21 cellular contexts compared by ENCODE assay signal in genomic region chr12:79423560-79423959, GRCh38.
DNase-seq lines count a peak whose midpoint lies in the region; ATAC-seq and TF ChIP-seq lines count a peak whose summit lies in the region.
"Had no signal": no experiment of that assay in that cellular context is flagged by ENCODE, and none has a peak within 500 bp of the region (broad histone marks: within the 10 kb centered on the region; RNA-seq: fewer than 3 reads in every experiment).

No MANE protein-coding gene starts in this region.

- H3K9me2 ChIP-seq in SK-N-SH: no peaks in the 10 kb centered on the region

- no peak overlapping the region for H3K27ac Mint-ChIP-seq in activated naive CD4-positive, alpha-beta T cell treated with anti-CD3 and anti-CD28 coated beads for 36 hours
- H3K27ac Mint-ChIP-seq: activated naive CD8-positive, alpha-beta T cell treated with anti-CD3 and anti-CD28 coated beads, Interleukin-2, amount 10 ng/mL, durations not matched to agents 7 days and 5 days; activated T-helper 1 cell treated with anti-CD3 and anti-CD28 coated beads, Interleukin-12 subunit alpha, Interleukin-12 subunit beta, Interleukin-2, Interleukin-4 antibody, amounts not matched to agents 30 ng/mL and 10 ng/mL and 1 ng/mL, durations not matched to agents 14 hours and 24 hours and 36 hours; T-cell had no signal

- no peaks in the 10 kb centered on the region for H3K27me3 ChIP-seq in SK-N-SH (ENCODE audit: insufficient read depth)
- no peaks in the 10 kb centered on the region for H3K27me3 ChIP-seq in osteoblast (ENCODE audit: insufficient read depth, low read length)
- H3K27me3 ChIP-seq in vagina: no peaks in the 10 kb centered on the region
- H3K27me3 ChIP-seq: gastrocnemius medialis, transverse colon had no signal

- ATAC-seq in SK-N-SH treated with all-trans-retinoic acid at 6 μM for 48 hours (no peak), GM19463 (IDR thresholded peaks at IDR 0.05; ENCODE audit: unreplicated experiment) (no peak)
- ATAC-seq: gastrocnemius medialis, T-cell had no signal

- peaks cover 28% of the 10 kb centered on the region for H3F3A ChIP-seq in SK-N-SH (replicated peaks; ENCODE audit: insufficient read depth)

- H3K36me3 ChIP-seq in SK-N-SH (replicated peaks in 1 of 2; ENCODE audit: control insufficient read depth in 1 of 2, insufficient read depth in 2 of 2, low read length in 1 of 2): no peaks in the 10 kb centered on the region
- no peaks in the 10 kb centered on the region for H3K36me3 ChIP-seq in osteoblast (ENCODE audit: insufficient read depth, low read length)
- H3K36me3 ChIP-seq in vagina: no peaks in the 10 kb centered on the region
- H3K36me3 ChIP-seq: gastrocnemius medialis, pancreas, transverse colon had no signal

- CTCF ChIA-PET in SK-N-SH (lab: Yijun Ruan, JAX): no interaction called here
- CTCF ChIA-PET in activated naive CD4-positive, alpha-beta T cell treated with anti-CD3 and anti-CD28 coated beads for 36 hours (lab: Charles Lee): no interaction called here

- no peak for TF ChIP-seq POLR2A in vagina (IDR thresholded peaks at IDR 0.05)

- no peaks in the 10 kb centered on the region for H3K79me2 ChIP-seq in SK-N-SH (ENCODE audit: insufficient read depth)
- no peaks in the 10 kb centered on the region for H3K79me2 ChIP-seq in osteoblast (ENCODE audit: insufficient read depth, low read length)

- H3K9me3 Mint-ChIP-seq in activated naive CD4-positive, alpha-beta T cell treated with anti-CD3 and anti-CD28 coated beads for 36 hours: no peaks in the 10 kb centered on the region
- H3K9me3 Mint-ChIP-seq: activated naive CD8-positive, alpha-beta T cell treated with anti-CD3 and anti-CD28 coated beads, Interleukin-2, amount 10 ng/mL, durations not matched to agents 7 days and 5 days; activated T-helper 1 cell treated with anti-CD3 and anti-CD28 coated beads, Interleukin-12 subunit alpha, Interleukin-12 subunit beta, Interleukin-2, Interleukin-4 antibody, amounts not matched to agents 30 ng/mL and 10 ng/mL and 1 ng/mL, durations not matched to agents 14 hours and 24 hours and 36 hours; T-cell had no signal

- H3K9ac ChIP-seq in SK-N-SH: peak overlapping the region; percentile 32

- no peak for TF ChIP-seq EP300 in SK-N-SH (IDR thresholded peaks at IDR 0.05; ENCODE audit: borderline replicate concordance in 1 of 2, low read depth in 1 of 2, low read length in 1 of 2)

- TF ChIP-seq RAD21 in SK-N-SH (IDR thresholded peaks at IDR 0.05; ENCODE audit: low read length): no peak

- intact Hi-C loops in vagina (cut with DNase I): no loop called here
- intact Hi-C loops in activated naive CD4-positive, alpha-beta T cell treated with anti-CD3 and anti-CD28 coated beads for 36 hours (cut with micrococcal nuclease): loop anchor here (5.0 kb wide), 1 partner anchor 314 kb away; no protein-coding TSS in a partner anchor

- H3K27ac ChIP-seq in SK-N-SH (ENCODE audit: low read depth in 2 of 2, low read length in 1 of 2): peak overlapping the region in 1 of 2 experiments; percentile 90; a peak in 2 of 4 replicates
- H3K27ac ChIP-seq in osteoblast (ENCODE audit: low read depth, low read length): peak overlapping the region; percentile 94
- peak overlapping the region; percentile 6 for H3K27ac ChIP-seq in vagina
- H3K27ac ChIP-seq: C4-2B, gastrocnemius medialis had no signal

- POLR2A ChIA-PET in SK-N-SH (lab: Yijun Ruan, JAX): no interaction called here

- no peaks in the 10 kb centered on the region for H3K4me1 Mint-ChIP-seq in activated naive CD4-positive, alpha-beta T cell treated with anti-CD3 and anti-CD28 coated beads for 36 hours (ENCODE audit: low read depth)
- H3K4me1 Mint-ChIP-seq: activated naive CD8-positive, alpha-beta T cell treated with anti-CD3 and anti-CD28 coated beads, Interleukin-2, amount 10 ng/mL, durations not matched to agents 7 days and 5 days; T-cell had no signal

- no peak overlapping the region for H2AFZ ChIP-seq in SK-N-SH (ENCODE audit: low read depth)
- no peak overlapping the region for H2AFZ ChIP-seq in osteoblast (ENCODE audit: low read length)

- no peaks in the 10 kb centered on the region for H3K27me3 Mint-ChIP-seq in activated naive CD4-positive, alpha-beta T cell treated with anti-CD3 and anti-CD28 coated beads for 36 hours (ENCODE audit: low read depth)
- H3K27me3 Mint-ChIP-seq: T-cell had no signal

- peaks cover 0 to 41% of the 10 kb centered on the region in 2 experiments; a peak in 3 of 4 replicates for H3K4me1 ChIP-seq in SK-N-SH (ENCODE audit: control insufficient read depth in 1 of 2, insufficient read depth in 2 of 2, low read depth in 1 of 2, low read length in 1 of 2)
- peaks cover 62% of the 10 kb centered on the region for H3K4me1 ChIP-seq in osteoblast (ENCODE audit: insufficient read depth, low read length)
- H3K4me1 ChIP-seq in vagina: peaks cover 26% of the 10 kb centered on the region
- H3K4me1 ChIP-seq: gastrocnemius medialis had no signal

- H3K9me3 ChIP-seq in SK-N-SH (no peaks in the 10 kb centered on the region), osteoblast (ENCODE audit: low read depth, low read length) (no peaks in the 10 kb centered on the region), vagina (no peaks in the 10 kb centered on the region)
- H3K9me3 ChIP-seq: gastrocnemius medialis, pancreas, transverse colon had no signal

- H3K4me3 Mint-ChIP-seq in activated naive CD4-positive, alpha-beta T cell treated with anti-CD3 and anti-CD28 coated beads for 36 hours: no peak overlapping the region
- H3K4me3 Mint-ChIP-seq: activated naive CD8-positive, alpha-beta T cell treated with anti-CD3 and anti-CD28 coated beads, Interleukin-2, amount 10 ng/mL, durations not matched to agents 7 days and 5 days; activated T-helper 1 cell treated with anti-CD3 and anti-CD28 coated beads, Interleukin-12 subunit alpha, Interleukin-12 subunit beta, Interleukin-2, Interleukin-4 antibody, amounts not matched to agents 30 ng/mL and 10 ng/mL and 1 ng/mL, durations not matched to agents 14 hours and 24 hours and 36 hours; T-cell had no signal

- no peak for TF ChIP-seq CTCF in SK-N-SH (IDR thresholded peaks at IDR 0.05)
- no peak for TF ChIP-seq CTCF in osteoblast (IDR thresholded peaks at IDR 0.05; ENCODE audit: extremely low read depth, low read depth, low read length)
- no peak for TF ChIP-seq CTCF in vagina (IDR thresholded peaks at IDR 0.05)

- H4K20me1 ChIP-seq in SK-N-SH (ENCODE audit: insufficient read depth): no peaks in the 10 kb centered on the region
- no peaks in the 10 kb centered on the region for H4K20me1 ChIP-seq in osteoblast (ENCODE audit: insufficient read depth, low read length)

- peak overlapping the region; percentile 12; the same call in 1 of the 2 replicates for H3K4me2 ChIP-seq in SK-N-SH
- H3K4me2 ChIP-seq in osteoblast (ENCODE audit: insufficient read depth, low read length): peak overlapping the region; percentile 14

- 72% methylated on average over 3 of the region's 3 CpGs for WGBS in SK-N-SH (ENCODE audit: low lambda C conversion rate)

- no peaks in the 10 kb centered on the region for H3K36me3 Mint-ChIP-seq in activated naive CD4-positive, alpha-beta T cell treated with anti-CD3 and anti-CD28 coated beads for 36 hours (ENCODE audit: low read depth)
- H3K36me3 Mint-ChIP-seq: activated naive CD8-positive, alpha-beta T cell treated with anti-CD3 and anti-CD28 coated beads, Interleukin-2, amount 10 ng/mL, durations not matched to agents 7 days and 5 days; T-cell had no signal

- DNase-seq in SK-N-SH (no peak), cerebellar cortex (ENCODE audit: low spot score) (peak; percentile 47), osteoblast (ENCODE audit: insufficient read length, low spot score, missing footprints) (no peak), vagina (ENCODE audit: extremely low spot score in 2 of 2) (no peak), NCI-H446 (lab: John Stamatoyannopoulos, UW) (no peak)
- DNase-seq in activated naive CD4-positive, alpha-beta T cell treated with anti-CD3 and anti-CD28 coated beads for 36 hours: no peak
- DNase-seq: 8988T; activated naive CD8-positive, alpha-beta T cell treated with anti-CD3 and anti-CD28 coated beads, Interleukin-2, amount 10 ng/mL, durations not matched to agents 7 days and 5 days; DMS79 treated with DMSO at 0.1 percent for 48 hours; gastrocnemius medialis; left cardiac atrium; NCI-H1436 treated with DMSO at 0.1 percent for 48 hours; pancreas; RPMI8226; T-cell; transverse colon had no signal

- H3K4me3 ChIP-seq in SK-N-SH (ENCODE audit: low read depth in 2 of 2, low read length in 1 of 2) (no peak overlapping the region), osteoblast (ENCODE audit: insufficient read depth, low read length) (no peak overlapping the region), vagina (no peak overlapping the region)
- H3K4me3 ChIP-seq: gastrocnemius medialis, pancreas, skin epidermis, transverse colon had no signal

TF ChIP-seq in SK-N-SH, 30 proteins besides CTCF, POLR2A, EP300 and RAD21 (continues in another document):
- TF ChIP-seq EZH2phosphoT487 (IDR thresholded peaks at IDR 0.05; ENCODE audit: borderline replicate concordance, low read depth) (no peak), FOXM1 (IDR thresholded peaks at IDR 0.05; ENCODE audit: low read depth) (no peak), YY1 (IDR thresholded peaks at IDR 0.05; ENCODE audit: low read depth) (no peak), NRF1 (IDR thresholded peaks at IDR 0.05; ENCODE audit: low read depth, low read length) (no peak), TEAD4 (IDR thresholded peaks at IDR 0.05; ENCODE audit: borderline replicate concordance, insufficient read depth) (no peak), RXRA (IDR thresholded peaks at IDR 0.05; ENCODE audit: borderline replicate concordance, low read depth) (no peak), MXI1 (IDR thresholded peaks at IDR 0.05; ENCODE audit: low read depth, low read length) (no peak), RCOR1 (IDR thresholded peaks at IDR 0.05; ENCODE audit: low read length) (no peak)

TF ChIP-seq in SK-N-SH treated with all-trans-retinoic acid at 6 μM for 48 hours, 23 proteins besides CTCF, POLR2A, EP300 and RAD21 (continues in another document):
- TF ChIP-seq ZFP3 (CRISPR knock-in tag; IDR thresholded peaks at IDR 0.05): no peak
- TF ChIP-seq GLIS3 (CRISPR knock-in tag; IDR thresholded peaks at IDR 0.05): no peak
- TF ChIP-seq TCF4 (CRISPR knock-in tag; IDR thresholded peaks at IDR 0.05; ENCODE audit: borderline replicate concordance): no peak
- no peak for TF ChIP-seq TOX (CRISPR knock-in tag; IDR thresholded peaks at IDR 0.05; ENCODE audit: borderline replicate concordance)
- TF ChIP-seq ZNF8 (CRISPR knock-in tag; IDR thresholded peaks at IDR 0.05): no peak
- no peak for TF ChIP-seq RARB (CRISPR knock-in tag; IDR thresholded peaks at IDR 0.05)
- TF ChIP-seq ISL1 (CRISPR knock-in tag; IDR thresholded peaks at IDR 0.05): no peak
